In genomic region chr12:638948-639557, GRCh38 we compare ENCODE assay signal across 12 cellular contexts. TPM values are rescaled to one million over a fixed set of nuclear protein-coding genes. Genes with fewer than 3 reads are reported as not detected.
DNase-seq lines count a peak whose midpoint lies in the region; ATAC-seq and TF ChIP-seq lines count a peak whose summit lies in the region.
"Had no signal": no experiment of that assay in that cellular context is flagged by ENCODE, and none has a peak within 500 bp of the region (broad histone marks: within the 10 kb centered on the region; RNA-seq: fewer than 3 reads in every experiment).

No MANE protein-coding gene starts in this region.

- H3K4me1 Mint-ChIP-seq in endodermal cell = peaks cover 31% of the 10 kb centered on the region
- peaks cover 7% of the 10 kb centered on the region for H3K4me1 Mint-ChIP-seq in WTC11

- CTCF ChIA-PET in WTC11 (lab: Charles Lee) = no interaction called here

- H3K9ac ChIP-seq in endodermal cell (ENCODE audit: extremely low read depth, low read length, poor library complexity, severe bottlenecking) = no peak overlapping the region
- H3K9ac ChIP-seq in subcutaneous abdominal adipose tissue (ENCODE audit: low read length in 5 of 5) = no peak overlapping the region
- H3K9ac ChIP-seq: neural progenitor cell had no signal

- no peaks in the 10 kb centered on the region for H3K36me3 ChIP-seq in endodermal cell (ENCODE audit: control insufficient read depth, insufficient read depth, low read length)
- H3K36me3 ChIP-seq in subcutaneous abdominal adipose tissue (ENCODE audit: control insufficient read depth in 5 of 5, insufficient read depth in 5 of 5, low read length in 5 of 5) = no peaks in the 10 kb centered on the region
- no peaks in the 10 kb centered on the region for H3K36me3 ChIP-seq in adrenal gland (replicated peaks in 1 of 2)
- H3K36me3 ChIP-seq: neural progenitor cell, SJCRH30 had no signal

- intact Hi-C loops in adrenal gland (cut with DNase I) = no loop called here

- ATAC-seq in WTC11 = no peak
- ATAC-seq: body of pancreas had no signal

- 97% methylated on average over 3 of the region's 3 CpGs; no CpG with 5 or more reads in 1 of the 2 experiments for WGBS in endodermal cell (ENCODE audit: insufficient coverage in 1 of 2, insufficient read length in 1 of 2), 2 experiments
- 56 to 71% (median 63%) methylated on average over 3 of the region's 3 CpGs for WGBS in adrenal gland, 4 donors

- H3K27ac ChIP-seq in endodermal cell (ENCODE audit: low read depth, low read length) (no peak overlapping the region), subcutaneous abdominal adipose tissue (ENCODE audit: low read depth, low read length) (peak overlapping the region; percentile 51), coronary artery (peak overlapping the region in 1 of 2 donors; percentile 30), adrenal gland (peak overlapping the region in 2 of 5 donors; percentile 26 to 44)
- H3K27ac ChIP-seq: neural progenitor cell, SJCRH30 had no signal

- TF ChIP-seq CTCF in endodermal cell (conservative IDR thresholded peaks at IDR 0.05) (no peak), coronary artery (IDR thresholded peaks at IDR 0.05) (no peak), WTC11 (IDR thresholded peaks at IDR 0.05) (no peak), adrenal gland (IDR thresholded peaks at IDR 0.05) (no peak)

- H3K9me3 Mint-ChIP-seq in endodermal cell = no peaks in the 10 kb centered on the region
- H3K9me3 Mint-ChIP-seq in WTC11 = no peaks in the 10 kb centered on the region
- H3K9me3 Mint-ChIP-seq: neural progenitor cell had no signal

- H3K4me1 ChIP-seq in endodermal cell (ENCODE audit: control insufficient read depth, insufficient read depth, low read length) (no peaks in the 10 kb centered on the region), subcutaneous abdominal adipose tissue (ENCODE audit: control insufficient read depth in 5 of 5, insufficient read depth in 5 of 5, low read length in 5 of 5) (peaks cover 4 to 25% (median 17%) of the 10 kb centered on the region in 5 donors), adrenal gland (replicated peaks in 1 of 2) (peaks cover 11% of the 10 kb centered on the region in 2 donors)
- H3K4me1 ChIP-seq: SJCRH30 had no signal

- H3K4me3 ChIP-seq in endodermal cell (ENCODE audit: low read length) (no peak overlapping the region), subcutaneous abdominal adipose tissue (ENCODE audit: low read depth in 1 of 5, low read length in 5 of 5) (no peak overlapping the region), coronary artery (no peak overlapping the region), adrenal gland (no peak overlapping the region)
- H3K4me3 ChIP-seq: body of pancreas, neural progenitor cell, SJCRH30 had no signal

- H3K9me3 ChIP-seq in endodermal cell (ENCODE audit: control insufficient read depth, low read length) = no peaks in the 10 kb centered on the region
- H3K9me3 ChIP-seq in subcutaneous abdominal adipose tissue (ENCODE audit: control insufficient read depth in 5 of 5, low read length in 5 of 5) = no peaks in the 10 kb centered on the region
- H3K9me3 ChIP-seq in adrenal gland (replicated peaks in 1 of 3) = no peaks in the 10 kb centered on the region
- H3K9me3 ChIP-seq: body of pancreas, SJCRH30 had no signal

- TF ChIP-seq POLR2A in adrenal gland (IDR thresholded peaks at IDR 0.05) = no peak

- no peaks in the 10 kb centered on the region for H3K27me3 Mint-ChIP-seq in endodermal cell (ENCODE audit: insufficient read depth)
- H3K27me3 Mint-ChIP-seq in WTC11 (ENCODE audit: low read depth) = no peaks in the 10 kb centered on the region

- peak; percentile 61 for DNase-seq in activated effector memory CD4-positive, alpha-beta T cell treated with anti-CD3 and anti-CD28 coated beads, Interleukin-2, amount 50 U/mL, for 16 hours
- DNase-seq in activated effector memory CD4-positive, alpha-beta T cell treated with Interleukin-2 at 50 U/mL for 16 hours = no peak
- peak; percentile 31 for DNase-seq in NOMO-1 treated with dmso at 0.1 percent for 144 hours (lab: John Stamatoyannopoulos, UW; ENCODE audit: unreplicated experiment)
- DNase-seq in endodermal cell = peak; percentile 31
- no peak for DNase-seq in coronary artery (ENCODE audit: low spot score)
- no peak for DNase-seq in WTC11 (ENCODE audit: low spot score)
- DNase-seq in adrenal gland = no peak
- DNase-seq: activated CD4-positive, alpha-beta T cell treated with anti-CD3 and anti-CD28 coated beads, Interleukin-2, amount 50 U/mL, for 4 hours; body of pancreas; SJCRH30 had no signal

- H3K36me3 Mint-ChIP-seq in endodermal cell (ENCODE audit: low read depth) (no peaks in the 10 kb centered on the region), WTC11 (no peaks in the 10 kb centered on the region)
- H3K36me3 Mint-ChIP-seq: neural progenitor cell had no signal

- H3K27me3 ChIP-seq in endodermal cell (ENCODE audit: control insufficient read depth, insufficient read depth, low read length, poor library complexity, severe bottlenecking) (no peaks in the 10 kb centered on the region), subcutaneous abdominal adipose tissue (ENCODE audit: control insufficient read depth in 5 of 5, insufficient read depth in 4 of 5, low read length in 5 of 5) (no peaks in the 10 kb centered on the region), adrenal gland (no peaks in the 10 kb centered on the region)
- H3K27me3 ChIP-seq: body of pancreas, SJCRH30 had no signal

- H3K27ac Mint-ChIP-seq in endodermal cell (no peak overlapping the region), WTC11 (no peak overlapping the region)
- H3K27ac Mint-ChIP-seq: neural progenitor cell had no signal

- POLR2A ChIA-PET in WTC11 (lab: Charles Lee) = no interaction called here

- H3K4me3 Mint-ChIP-seq in endodermal cell (no peak overlapping the region), WTC11 (no peak overlapping the region)
- H3K4me3 Mint-ChIP-seq: neural progenitor cell had no signal

TF ChIP-seq in WTC11, 78 proteins besides CTCF, POLR2A, EP300 and RAD21:
- TF ChIP-seq ZNF423 (CRISPR knock-in tag; IDR thresholded peaks at IDR 0.05) (no peak), ZBTB43 (CRISPR knock-in tag; IDR thresholded peaks at IDR 0.05) (no peak)

RNA-seq across cellular contexts. Expression of gene NINJ2, which starts 24.2 kb away (rescaled TPM):
- total RNA-seq in endodermal cell = 1 to 10 TPM in 1 of 2 donors, under 1 TPM in 1; 0.73 to 5.1 TPM
- not detected for polyA plus RNA-seq in endodermal cell (2013, experiment 1 of 2)
- polyA plus RNA-seq in endodermal cell (2013, experiment 2 of 2) = 0.41 TPM
- total RNA-seq in WTC11 (2021) = 0.41 to 0.73 TPM (median 0.42 TPM) in 3 replicates
- 1 to 10 TPM; 1.1 to 9.1 (median 2.2) TPM for total RNA-seq in adrenal gland
- 1 to 10 TPM; 1.8 to 2.5 (median 2.0) TPM for polyA plus RNA-seq in adrenal gland

Comparison
In these comparisons a context has a peak if more than half of its experiments do, and no peak if none do; other contexts are left out.
1. DNase-seq: peak in activated effector memory CD4-positive, alpha-beta T cell treated with anti-CD3 and anti-CD28 coated beads, Interleukin-2, amount 50 U/mL, for 16 hours (single experiment), NOMO-1 treated with dmso at 0.1 percent for 144 hours (single experiment) and endodermal cell (single experiment); none in activated effector memory CD4-positive, alpha-beta T cell treated with Interleukin-2 at 50 U/mL for 16 hours (single experiment), coronary artery (single experiment), WTC11 (single experiment) and adrenal gland (0 of 7).